In genomic region chr14:77459072-77459723, GRCh38 we compare ENCODE assay signal across 8 cellular contexts. TPM values are rescaled to one million over a fixed set of nuclear protein-coding genes. Genes with fewer than 3 reads are reported as not detected.
DNase-seq lines count a peak whose midpoint lies in the region; ATAC-seq and TF ChIP-seq lines count a peak whose summit lies in the region.

No MANE protein-coding gene starts in this region.

- DNase-seq in CD1c-positive myeloid dendritic cell (ENCODE audit: extremely low spot score) (peak; percentile 73), HL-60 (ENCODE audit: low read depth in 1 of 2, low spot score in 1 of 2) (peak; percentile 17 to 52), OCI-LY7 (ENCODE audit: low spot score) (peak; percentile 79), fibroblast of the conjunctiva (ENCODE audit: low read depth) (peak; percentile 63), nucleus accumbens (lab: John Stamatoyannopoulos, UW) (peak in 46 of 56 donors; percentile 2 to 83 (median 32))
- DNase-seq in activated T-helper 1 cell treated with anti-CD3 and anti-CD28 coated beads, Interleukin-12 subunit alpha, Interleukin-12 subunit beta, Interleukin-2, Interleukin-4 antibody, amounts not matched to agents 30 ng/mL and 10 ng/mL and 1 ng/mL, durations not matched to agents 14 hours and 24 hours and 36 hours (ENCODE audit: low spot score): peak; percentile 51

- peaks cover 29% of the 10 kb centered on the region for H3K4me1 Mint-ChIP-seq in activated T-helper 1 cell treated with anti-CD3 and anti-CD28 coated beads, Interleukin-12 subunit alpha, Interleukin-12 subunit beta, Interleukin-2, Interleukin-4 antibody, amounts not matched to agents 30 ng/mL and 10 ng/mL and 1 ng/mL, durations not matched to agents 14 hours and 24 hours and 36 hours (ENCODE audit: low read depth)

- peak; percentile 15 for TF ChIP-seq CTCF in HL-60 (IDR thresholded peaks at IDR 0.05; ENCODE audit: insufficient read depth, low read length)
- peak; percentile 97 for TF ChIP-seq CTCF in OCI-LY7 (conservative IDR thresholded peaks at IDR 0.05; ENCODE audit: low read length)

- H3K9me3 ChIP-seq in OCI-LY7 (ENCODE audit: low read length): no peaks in the 10 kb centered on the region
- no peaks in the 10 kb centered on the region for H3K9me3 ChIP-seq in thymus (ENCODE audit: control insufficient read depth)

- peaks cover 27% of the 10 kb centered on the region for H3K4me1 ChIP-seq in OCI-LY7 (ENCODE audit: insufficient read depth, low read length, poor library complexity, severe bottlenecking)
- peaks cover 11% of the 10 kb centered on the region for H3K4me1 ChIP-seq in thymus (ENCODE audit: control insufficient read depth, insufficient read depth, low read length)

- CTCF ChIA-PET in OCI-LY7 (lab: Charles Lee; ENCODE audit: unreplicated experiment): interaction anchor here (0.5 to 2.1 kb wide), 3 partner anchors 89 to 92 kb away, joined by 3 to 5 read pairs (median 3); no protein-coding TSS in a partner anchor

- H3K4me2 ChIP-seq in OCI-LY7 (ENCODE audit: low read length): peak overlapping the region; percentile 77

- no peak for ATAC-seq in HG03095 (IDR thresholded peaks at IDR 0.05; ENCODE audit: unreplicated experiment)

- no peak overlapping the region; the same call in 1 of the 2 replicates for H2AFZ ChIP-seq in OCI-LY7 (ENCODE audit: low read length)

- intact Hi-C loops in OCI-LY7 (cut with micrococcal nuclease; ENCODE audit: unreplicated experiment): loop anchor here (2.0 to 5.0 kb wide), 5 partner anchors 82 to 343 kb away; partner anchors contain the start of genes ADCK1, ALKBH1, SAMD15 and SLIRP
- intact Hi-C loops in activated T-helper 1 cell treated with anti-CD3 and anti-CD28 coated beads, Interleukin-12 subunit alpha, Interleukin-12 subunit beta, Interleukin-2, Interleukin-4 antibody, amounts not matched to agents 30 ng/mL and 10 ng/mL and 1 ng/mL, durations not matched to agents 14 hours and 24 hours and 36 hours (cut with micrococcal nuclease): loop anchor here (1.0 to 10.0 kb wide), 4 partner anchors 40 to 497 kb away; partner anchors contain the start of gene ISM2

- H3K36me3 Mint-ChIP-seq in activated T-helper 1 cell treated with anti-CD3 and anti-CD28 coated beads, Interleukin-12 subunit alpha, Interleukin-12 subunit beta, Interleukin-2, Interleukin-4 antibody, amounts not matched to agents 30 ng/mL and 10 ng/mL and 1 ng/mL, durations not matched to agents 14 hours and 24 hours and 36 hours (ENCODE audit: low read depth): peaks cover 42% of the 10 kb centered on the region

- 50% methylated on average over 13 of the region's 13 CpGs for WGBS in thymus

- peak overlapping the region; percentile 100 for H3K4me3 Mint-ChIP-seq in activated T-helper 1 cell treated with anti-CD3 and anti-CD28 coated beads, Interleukin-12 subunit alpha, Interleukin-12 subunit beta, Interleukin-2, Interleukin-4 antibody, amounts not matched to agents 30 ng/mL and 10 ng/mL and 1 ng/mL, durations not matched to agents 14 hours and 24 hours and 36 hours

- no TSS peak for BruUV-seq in OCI-LY7 (replicated peaks; lab: Mats Ljungman, UMichigan)

- H4K20me1 ChIP-seq in OCI-LY7 (ENCODE audit: insufficient read depth, low read length): peaks cover 16% of the 10 kb centered on the region; the same call in 1 of the 2 replicates

- POLR2A ChIA-PET in OCI-LY7 (lab: Charles Lee): interaction anchor here (0.6 to 2.0 kb wide), 7 partner anchors 9 to 132 kb away, joined by 3 to 6 read pairs (median 3); no protein-coding TSS in a partner anchor

- H3K79me2 ChIP-seq in OCI-LY7 (ENCODE audit: insufficient read depth, low read depth, low read length): peaks cover 45% of the 10 kb centered on the region

- H3K27me3 ChIP-seq in HL-60 (ENCODE audit: insufficient read depth, poor library complexity, severe bottlenecking) (no peaks in the 10 kb centered on the region), thymus (ENCODE audit: control insufficient read depth, insufficient read depth) (no peaks in the 10 kb centered on the region)

- H3K27ac ChIP-seq in HL-60 (replicated peaks): peak overlapping the region; percentile 96
- peak overlapping the region; percentile 66 for H3K27ac ChIP-seq in OCI-LY7 (ENCODE audit: low read depth, low read length, poor library complexity, severe bottlenecking)
- no peak overlapping the region for H3K27ac ChIP-seq in thymus (ENCODE audit: low read depth)

- peak overlapping the region; percentile 83 for H3K27ac Mint-ChIP-seq in activated T-helper 1 cell treated with anti-CD3 and anti-CD28 coated beads, Interleukin-12 subunit alpha, Interleukin-12 subunit beta, Interleukin-2, Interleukin-4 antibody, amounts not matched to agents 30 ng/mL and 10 ng/mL and 1 ng/mL, durations not matched to agents 14 hours and 24 hours and 36 hours

- H3K4me3 ChIP-seq in HL-60 (replicated peaks; ENCODE audit: insufficient read depth, low read length): peak overlapping the region; percentile 90
- peak overlapping the region; percentile 95 for H3K4me3 ChIP-seq in OCI-LY7 (ENCODE audit: low read depth, low read length, poor library complexity, severe bottlenecking)
- peak overlapping the region; percentile 87 for H3K4me3 ChIP-seq in thymus (ENCODE audit: low read length)

- no peaks in the 10 kb centered on the region for H3K27me3 Mint-ChIP-seq in activated T-helper 1 cell treated with anti-CD3 and anti-CD28 coated beads, Interleukin-12 subunit alpha, Interleukin-12 subunit beta, Interleukin-2, Interleukin-4 antibody, amounts not matched to agents 30 ng/mL and 10 ng/mL and 1 ng/mL, durations not matched to agents 14 hours and 24 hours and 36 hours (ENCODE audit: insufficient read depth)

- H3K36me3 ChIP-seq in OCI-LY7 (ENCODE audit: insufficient read depth, low read length) (peaks cover 55% of the 10 kb centered on the region), thymus (ENCODE audit: control insufficient read depth, insufficient read depth) (peaks cover 30% of the 10 kb centered on the region)

- no peaks in the 10 kb centered on the region for H3K9me3 Mint-ChIP-seq in activated T-helper 1 cell treated with anti-CD3 and anti-CD28 coated beads, Interleukin-12 subunit alpha, Interleukin-12 subunit beta, Interleukin-2, Interleukin-4 antibody, amounts not matched to agents 30 ng/mL and 10 ng/mL and 1 ng/mL, durations not matched to agents 14 hours and 24 hours and 36 hours

- no peaks in the 10 kb centered on the region for H3K9me2 ChIP-seq in OCI-LY7 (ENCODE audit: insufficient read depth, low read length)

RNA-seq across cellular contexts. Expression of gene AHSA1, which starts 1.3 kb away (rescaled TPM):
- 182 and 230 TPM in 2 replicates for total RNA-seq in OCI-LY7 (2014; rRNA removed; shearing (Covaris generic))
- total RNA-seq in OCI-LY7 (2022): 238 and 269 TPM in 2 replicates
- total RNA-seq in activated T-helper 1 cell treated with anti-CD3 and anti-CD28 coated beads, Interleukin-12 subunit alpha, Interleukin-12 subunit beta, Interleukin-2, Interleukin-4 antibody, amounts not matched to agents 30 ng/mL and 10 ng/mL and 1 ng/mL, durations not matched to agents 14 hours and 24 hours and 36 hours: 370 and 383 TPM in 2 replicates
- 72.6 TPM for polyA plus RNA-seq in thymus

RNA-seq across cellular contexts. Expression of gene VIPAS39, which starts 1.8 kb away (rescaled TPM):
- total RNA-seq in OCI-LY7 (2014; rRNA removed; shearing (Covaris generic)): 11.4 and 13.3 TPM in 2 replicates
- total RNA-seq in OCI-LY7 (2022): 20.4 and 21.1 TPM in 2 replicates
- total RNA-seq in activated T-helper 1 cell treated with anti-CD3 and anti-CD28 coated beads, Interleukin-12 subunit alpha, Interleukin-12 subunit beta, Interleukin-2, Interleukin-4 antibody, amounts not matched to agents 30 ng/mL and 10 ng/mL and 1 ng/mL, durations not matched to agents 14 hours and 24 hours and 36 hours: 17.3 and 18.7 TPM in 2 replicates
- polyA plus RNA-seq in thymus: 15.8 TPM

RNA-seq across cellular contexts. Expression of gene NOXRED1, which starts 35.9 kb away (rescaled TPM):
- 0.38 TPM in 1 of 2 replicates, not detected in the other for total RNA-seq in OCI-LY7 (2014; rRNA removed; shearing (Covaris generic))
- 0.50 and 0.74 TPM in 2 replicates for total RNA-seq in OCI-LY7 (2022)
- 0.18 and 0.91 TPM in 2 replicates for total RNA-seq in activated T-helper 1 cell treated with anti-CD3 and anti-CD28 coated beads, Interleukin-12 subunit alpha, Interleukin-12 subunit beta, Interleukin-2, Interleukin-4 antibody, amounts not matched to agents 30 ng/mL and 10 ng/mL and 1 ng/mL, durations not matched to agents 14 hours and 24 hours and 36 hours
- 1.6 TPM for polyA plus RNA-seq in thymus

RNA-seq across cellular contexts. Expression of gene ISM2, which starts 39.4 kb away (rescaled TPM):
- not detected in 2 replicates for total RNA-seq in OCI-LY7 (2014; rRNA removed; shearing (Covaris generic))
- total RNA-seq in OCI-LY7 (2022): not detected in 2 replicates
- total RNA-seq in activated T-helper 1 cell treated with anti-CD3 and anti-CD28 coated beads, Interleukin-12 subunit alpha, Interleukin-12 subunit beta, Interleukin-2, Interleukin-4 antibody, amounts not matched to agents 30 ng/mL and 10 ng/mL and 1 ng/mL, durations not matched to agents 14 hours and 24 hours and 36 hours: 0.08 TPM in 1 of 2 replicates, not detected in the other
- polyA plus RNA-seq in thymus: 0.18 TPM
